Comparison of ENCODE assay signal across 10 cellular contexts in the genomic region with DNA sequence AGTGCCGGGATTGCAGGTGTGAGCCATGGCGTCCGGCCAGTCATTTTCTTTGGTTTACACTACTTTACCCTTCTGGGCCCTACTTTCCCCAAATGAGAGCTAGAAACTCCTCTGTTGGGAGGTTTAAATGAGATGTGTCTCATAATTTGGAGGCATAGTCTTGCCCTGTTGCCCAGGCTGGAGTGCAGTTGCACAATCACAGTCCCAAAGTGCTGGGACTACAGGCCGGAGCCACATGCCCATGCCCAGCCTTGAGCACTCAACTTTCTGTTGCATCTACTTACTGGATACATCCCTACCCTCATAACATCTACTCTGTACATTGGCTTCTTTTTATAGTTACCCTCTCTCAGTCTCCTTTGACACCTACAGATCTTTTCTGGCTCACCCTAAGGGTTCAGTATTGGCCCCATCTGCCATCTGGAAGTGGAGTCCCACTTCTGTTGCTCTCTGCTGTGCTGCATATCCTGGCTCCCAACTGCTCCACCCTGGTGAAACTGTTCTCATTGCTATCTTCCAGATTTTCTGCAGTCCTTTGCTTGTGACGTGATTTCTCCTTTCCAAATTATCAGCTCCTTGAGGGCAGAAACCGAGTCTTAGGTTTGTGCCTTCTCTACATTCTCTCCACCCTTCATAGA. TPM values are rescaled to one million over a fixed set of nuclear protein-coding genes. Genes with fewer than 3 reads are reported as not detected.
DNase-seq lines count a peak whose midpoint lies in the region; ATAC-seq and TF ChIP-seq lines count a peak whose summit lies in the region.
"Had no signal": no experiment of that assay in that cellular context is flagged by ENCODE, and none has a peak within 500 bp of the region (broad histone marks: within the 10 kb centered on the region; RNA-seq: fewer than 3 reads in every experiment).

No MANE protein-coding gene starts in this region.

- no peak overlapping the region for H3K18ac ChIP-seq in mesendoderm (ENCODE audit: low read length)

- peaks cover 16% of the 10 kb centered on the region for H3F3A ChIP-seq in neural progenitor cell (ENCODE audit: low read depth)

- H3K27me3 ChIP-seq in CD8-positive, alpha-beta T cell (ENCODE audit: insufficient read depth, low read length): no peaks in the 10 kb centered on the region
- no peaks in the 10 kb centered on the region for H3K27me3 ChIP-seq in OCI-LY3 (ENCODE audit: low read depth, low read length)
- no peaks in the 10 kb centered on the region for H3K27me3 ChIP-seq in neural progenitor cell
- no peaks in the 10 kb centered on the region for H3K27me3 ChIP-seq in mesendoderm (ENCODE audit: insufficient read depth, low read length, poor library complexity)
- H3K27me3 ChIP-seq: dorsolateral prefrontal cortex had no signal

- peaks cover 2% of the 10 kb centered on the region for H3K36me3 ChIP-seq in CD8-positive, alpha-beta T cell (ENCODE audit: insufficient read depth, low read length)
- H3K36me3 ChIP-seq in OCI-LY3 (replicated peaks; ENCODE audit: low read depth, low read length) (peaks cover 60% of the 10 kb centered on the region), neural progenitor cell (peaks cover under 1% of the 10 kb centered on the region), mesendoderm (ENCODE audit: control insufficient read depth, insufficient read depth, low read length) (peaks cover 1% of the 10 kb centered on the region)

- peaks cover 73% of the 10 kb centered on the region for H3K36me3 Mint-ChIP-seq in CD8-positive, alpha-beta T cell
- H3K36me3 Mint-ChIP-seq in neural progenitor cell: peaks cover 22% of the 10 kb centered on the region

- peak overlapping the region; percentile 27 for H3K4me3 Mint-ChIP-seq in CD8-positive, alpha-beta T cell
- no peak overlapping the region for H3K4me3 Mint-ChIP-seq in neural progenitor cell

- H2AK5ac ChIP-seq in mesendoderm (ENCODE audit: low read length): no peak overlapping the region

- no peak for ATAC-seq in CD8-positive, alpha-beta T cell

- H2BK15ac ChIP-seq in mesendoderm (replicated peaks; ENCODE audit: low read depth): no peak overlapping the region

- TF ChIP-seq CTCF in CD8-positive, alpha-beta T cell (IDR thresholded peaks at IDR 0.05): no peak
- TF ChIP-seq CTCF in OCI-LY3 (IDR thresholded peaks at IDR 0.05; ENCODE audit: low read depth, low read length) (no peak), coronary artery (IDR thresholded peaks at IDR 0.05) (no peak), neural progenitor cell (IDR thresholded peaks at IDR 0.05) (no peak)

- no peaks in the 10 kb centered on the region for H3K9me3 Mint-ChIP-seq in CD8-positive, alpha-beta T cell
- no peaks in the 10 kb centered on the region for H3K9me3 Mint-ChIP-seq in neural progenitor cell

- no CpG with 5 or more reads among the region's 6 CpGs for WGBS in mesendoderm (ENCODE audit: extremely low coverage, insufficient coverage, low lambda C conversion rate)

- peak overlapping the region; percentile 65 for H3K27ac Mint-ChIP-seq in CD8-positive, alpha-beta T cell
- no peak overlapping the region for H3K27ac Mint-ChIP-seq in neural progenitor cell

- H2BK120ac ChIP-seq in mesendoderm (ENCODE audit: low read depth, low read length): no peak overlapping the region

- H4K5ac ChIP-seq in mesendoderm (ENCODE audit: low read length): no peak overlapping the region

- H2AFZ ChIP-seq in OCI-LY3 (ENCODE audit: low read depth, low read length) (no peak overlapping the region), neural progenitor cell (replicated peaks) (no peak overlapping the region)

- H3K4me3 ChIP-seq in CD8-positive, alpha-beta T cell (ENCODE audit: low read depth, low read length): no peak overlapping the region
- no peak overlapping the region for H3K4me3 ChIP-seq in OCI-LY3 (ENCODE audit: low read length)
- H3K4me3 ChIP-seq in coronary artery: peak overlapping the region; percentile 10
- no peak overlapping the region for H3K4me3 ChIP-seq in neural progenitor cell
- no peak overlapping the region for H3K4me3 ChIP-seq in mesendoderm (ENCODE audit: low read length)
- H3K4me3 ChIP-seq: dorsolateral prefrontal cortex had no signal

- no peak overlapping the region for H4K8ac ChIP-seq in mesendoderm (ENCODE audit: low read depth, low read length)

- no peak for DNase-seq in CD8-positive, alpha-beta T cell
- DNase-seq in coronary artery (ENCODE audit: low spot score) (no peak), neural progenitor cell (ENCODE audit: low spot score) (no peak), GM19240 (ENCODE audit: insufficient read length, low spot score) (no peak), EL (no peak), SHP77 (lab: John Stamatoyannopoulos, UW) (no peak), mesendoderm (no peak)
- DNase-seq: NCI-H446 treated with DMSO at 0.1 percent for 48 hours had no signal

- peaks cover 3% of the 10 kb centered on the region for H3K79me1 ChIP-seq in mesendoderm (ENCODE audit: low read length)

- H3K27me3 Mint-ChIP-seq in CD8-positive, alpha-beta T cell (ENCODE audit: low read depth): no peaks in the 10 kb centered on the region
- no peaks in the 10 kb centered on the region for H3K27me3 Mint-ChIP-seq in neural progenitor cell (ENCODE audit: insufficient read depth, low read depth)

- H3K4me1 ChIP-seq in CD8-positive, alpha-beta T cell (ENCODE audit: insufficient read depth, low read length): peaks cover 87% of the 10 kb centered on the region
- H3K4me1 ChIP-seq in OCI-LY3 (ENCODE audit: low read length) (peaks cover 24% of the 10 kb centered on the region), neural progenitor cell (no peaks in the 10 kb centered on the region), mesendoderm (ENCODE audit: control insufficient read depth, low read depth, low read length) (peaks cover 5% of the 10 kb centered on the region)

- H4K20me1 ChIP-seq in OCI-LY3 (ENCODE audit: insufficient read depth, low read length): peaks cover 99% of the 10 kb centered on the region
- H4K20me1 ChIP-seq in neural progenitor cell (ENCODE audit: low read depth): peaks cover 100% of the 10 kb centered on the region

- intact Hi-C loops in CD8-positive, alpha-beta T cell (cut with DNase I, micrococcal nuclease): loop anchor here (2.0 to 5.0 kb wide), 2 partner anchors 114 to 115 kb away; no protein-coding TSS in a partner anchor

- peaks cover 91% of the 10 kb centered on the region for H3K4me1 Mint-ChIP-seq in CD8-positive, alpha-beta T cell (ENCODE audit: low read depth)
- H3K4me1 Mint-ChIP-seq in neural progenitor cell: peaks cover 13% of the 10 kb centered on the region

- CTCF ChIA-PET in CD8-positive, alpha-beta T cell (lab: Charles Lee): interaction anchor here (1.0 to 3.2 kb wide), 3 partner anchors 20 to 114 kb away, joined by 3 to 19 read pairs (median 7); no protein-coding TSS in a partner anchor

- no peak overlapping the region for H3K23ac ChIP-seq in mesendoderm (ENCODE audit: low read length)

- POLR2A ChIA-PET in CD8-positive, alpha-beta T cell (lab: Charles Lee): no interaction called here

- no peak overlapping the region for H3K27ac ChIP-seq in CD8-positive, alpha-beta T cell (ENCODE audit: low read depth, low read length)
- H3K27ac ChIP-seq in OCI-LY3 (ENCODE audit: low read length) (peak overlapping the region; percentile 15; the same call in 1 of the 2 replicates), coronary artery (no peak overlapping the region), neural progenitor cell (no peak overlapping the region), mesendoderm (ENCODE audit: low read depth, low read length) (no peak overlapping the region)

- no peak overlapping the region for H3K4ac ChIP-seq in mesendoderm (ENCODE audit: low read depth, low read length)

- no peak overlapping the region for H2BK5ac ChIP-seq in mesendoderm (ENCODE audit: low read length)

- H3K56ac ChIP-seq in mesendoderm (ENCODE audit: low read length): no peak overlapping the region

- H3K79me2 ChIP-seq in OCI-LY3 (ENCODE audit: low read length) (peaks cover 100% of the 10 kb centered on the region), neural progenitor cell (ENCODE audit: low read depth) (peaks cover 100% of the 10 kb centered on the region), mesendoderm (ENCODE audit: control insufficient read depth, insufficient read depth, low read length) (peaks cover 99% of the 10 kb centered on the region)

- H3K9me3 ChIP-seq in CD8-positive, alpha-beta T cell (ENCODE audit: low read length): no peaks in the 10 kb centered on the region
- H3K9me3 ChIP-seq in OCI-LY3 (ENCODE audit: insufficient read depth, low read length): no peaks in the 10 kb centered on the region
- no peaks in the 10 kb centered on the region for H3K9me3 ChIP-seq in neural progenitor cell (ENCODE audit: low read depth)

- H3K4me2 ChIP-seq in OCI-LY3 (ENCODE audit: low read length) (no peak overlapping the region), neural progenitor cell (no peak overlapping the region), mesendoderm (ENCODE audit: low read length) (no peak overlapping the region)

- H3K9ac ChIP-seq in OCI-LY3 (ENCODE audit: low read length) (no peak overlapping the region), neural progenitor cell (peak overlapping the region; percentile 40), mesendoderm (ENCODE audit: low read length) (no peak overlapping the region)

RNA-seq across cellular contexts. Expression of gene EIF4H, which starts 8.4 kb away (rescaled TPM):
- 100 to 1,000 TPM; 330 to 357 TPM for total RNA-seq in CD8-positive, alpha-beta T cell
- 214 and 315 TPM in 2 replicates for total RNA-seq in neural progenitor cell (ENCODE audit: low replicate concordance)
- polyA plus RNA-seq in mesendoderm (2013, experiment 1 of 2): 274 TPM
- 271 TPM for polyA plus RNA-seq in mesendoderm (2013, experiment 2 of 2)

RNA-seq across cellular contexts. Expression of gene LAT2, which starts 27.2 kb away (rescaled TPM):
- 1 to 10 TPM; 1.3 to 1.4 TPM for total RNA-seq in CD8-positive, alpha-beta T cell
- not detected in 2 replicates for total RNA-seq in neural progenitor cell (ENCODE audit: low replicate concordance)
- polyA plus RNA-seq in mesendoderm (2013, experiment 1 of 2): 0.42 TPM
- polyA plus RNA-seq in mesendoderm (2013, experiment 2 of 2): 0.41 TPM
